9 cellular contexts compared by ENCODE assay signal in genomic region chr17:51029568-51030463, GRCh38.
A peak's percentile ranks its signal among the peaks of the same experiment; 100 is the strongest.
DNase-seq lines count a peak whose midpoint lies in the region; ATAC-seq and TF ChIP-seq lines count a peak whose summit lies in the region.
"Had no signal": no experiment of that assay in that cellular context is flagged by ENCODE, and none has a peak within 500 bp of the region (broad histone marks: within the 10 kb centered on the region; RNA-seq: fewer than 3 reads in every experiment).

No MANE protein-coding gene starts in this region.

- TF ChIP-seq CTCF in GM13977 (IDR thresholded peaks at IDR 0.05; ENCODE audit: extremely low read depth, insufficient read depth, missing control alignments) = no peak

- in situ Hi-C loops in GM13977 (cut with MboI; ENCODE audit: low pct_unique_long_range_greater_than_20kb, low sequenced_read_pairs, unreplicated experiment) = no loop called here

- ATAC-seq in sciatic nerve = peak; percentile 83
- ATAC-seq in HG03571 (IDR thresholded peaks at IDR 0.05; ENCODE audit: unreplicated experiment) = no peak
- no peak for ATAC-seq in HG02840 (IDR thresholded peaks at IDR 0.05; ENCODE audit: low FRiP score, unreplicated experiment)
- ATAC-seq in HG02759 (IDR thresholded peaks at IDR 0.05; ENCODE audit: unreplicated experiment) = no peak

- H3K4me1 ChIP-seq in effector memory CD4-positive, alpha-beta T cell (ENCODE audit: control insufficient read depth, insufficient read depth, low read length, poor library complexity, severe bottlenecking) = no peaks in the 10 kb centered on the region

- intact Hi-C loops in sciatic nerve (cut with DNase I) = no loop called here

- H3K36me3 ChIP-seq in effector memory CD4-positive, alpha-beta T cell (ENCODE audit: control insufficient read depth, insufficient read depth, low read length) = no peaks in the 10 kb centered on the region

- H3K4me3 ChIP-seq in effector memory CD4-positive, alpha-beta T cell (ENCODE audit: insufficient read depth, low read depth, low read length, poor library complexity, severe bottlenecking) = peak overlapping the region; percentile 19

- no peaks in the 10 kb centered on the region for H3K9me3 ChIP-seq in effector memory CD4-positive, alpha-beta T cell (ENCODE audit: control insufficient read depth, low read length)

- peak; percentile 39 for DNase-seq in GM13977 (ENCODE audit: low spot score)
- DNase-seq in NAMALWA (ENCODE audit: low spot score) = peak; percentile 55
- no peak for DNase-seq in effector memory CD4-positive, alpha-beta T cell
- DNase-seq in sciatic nerve (ENCODE audit: low spot score) = no peak
- no peak for DNase-seq in activated effector memory CD4-positive, alpha-beta T cell treated with Interleukin-2 at 50 U/mL for 16 hours

- no peaks in the 10 kb centered on the region for H3K27me3 ChIP-seq in effector memory CD4-positive, alpha-beta T cell (replicated peaks; ENCODE audit: control insufficient read depth, insufficient read depth, low read length, poor library complexity, severe bottlenecking)

- H3K27ac ChIP-seq in effector memory CD4-positive, alpha-beta T cell (ENCODE audit: insufficient read depth, low read length, poor library complexity, severe bottlenecking) = peak overlapping the region; percentile 32
- H3K27ac ChIP-seq: epithelial cell of prostate had no signal

Comparison
In these comparisons a context has a peak if more than half of its experiments do, and no peak if none do; other contexts are left out.
1. DNase-seq: peak in GM13977 (single experiment) and NAMALWA (single experiment); none in effector memory CD4-positive, alpha-beta T cell (0 of 3), sciatic nerve (single experiment) and activated effector memory CD4-positive, alpha-beta T cell treated with Interleukin-2 at 50 U/mL for 16 hours (single experiment).